Comparison of ENCODE assay signal across 8 cellular contexts in the genomic region with DNA sequence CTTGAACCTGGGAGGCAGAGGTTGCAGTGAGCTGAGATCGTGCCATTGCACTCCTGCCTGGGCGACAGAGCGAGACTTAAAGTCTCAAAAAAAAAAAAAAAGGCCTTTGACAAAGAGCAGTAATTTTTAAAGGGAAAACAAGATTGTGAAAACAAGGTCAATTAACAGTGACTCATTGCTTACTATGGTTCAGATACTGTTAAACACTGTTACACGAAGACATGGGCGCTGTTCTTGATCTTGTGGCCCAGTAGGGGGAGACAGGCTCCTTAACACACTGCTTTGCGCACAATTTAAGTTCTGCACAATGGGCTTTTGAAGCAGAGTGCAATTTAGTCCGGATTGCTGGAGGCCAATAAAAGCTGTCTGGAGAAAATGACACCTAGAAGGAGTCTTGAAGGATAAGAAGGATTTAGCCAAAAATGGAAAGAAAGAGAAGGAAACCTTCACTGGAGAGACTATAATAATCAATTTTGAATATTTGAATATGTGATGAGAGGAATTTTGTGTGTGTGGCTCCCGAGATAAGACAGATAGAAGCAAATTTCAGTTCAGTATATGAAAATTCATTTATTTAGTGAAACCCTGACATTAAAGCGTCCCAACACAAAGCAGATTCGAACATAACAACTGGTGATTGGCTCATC. TPM values are rescaled to one million over a fixed set of nuclear protein-coding genes. Genes with fewer than 3 reads are reported as not detected.
A peak's percentile ranks its signal among the peaks of the same experiment; 100 is the strongest.
DNase-seq lines count a peak whose midpoint lies in the region; ATAC-seq and TF ChIP-seq lines count a peak whose summit lies in the region.

No MANE protein-coding gene starts in this region.

- TF ChIP-seq CTCF in fibroblast of villous mesenchyme (IDR thresholded peaks at IDR 0.05; ENCODE audit: insufficient read depth, low read depth, low read length) (peak; percentile 93), ovary (IDR thresholded peaks at IDR 0.05) (peak in 2 of 3 donors; percentile 32 to 39)

- no peak for TF ChIP-seq POLR2A in ovary (IDR thresholded peaks at IDR 0.05)

- no peaks in the 10 kb centered on the region for H3K9me3 ChIP-seq in ovary

- DNase-seq in ELF-1 (ENCODE audit: low read depth, low spot score) (peak; percentile 40), NOMO-1 treated with DMSO at 0.1 percent for 48 hours (lab: John Stamatoyannopoulos, UW; ENCODE audit: unreplicated experiment) (peak; percentile 93), activated T-helper 1 cell treated with Interleukin-2 at 50 U/mL for 16 hours (ENCODE audit: low read depth) (peak; percentile 23), fibroblast of villous mesenchyme (ENCODE audit: low read depth) (peak; percentile 88), ovary (no peak), NCI-H128 (lab: John Stamatoyannopoulos, UW; ENCODE audit: unreplicated experiment) (no peak)

- H3K4me3 ChIP-seq in fibroblast of villous mesenchyme (ENCODE audit: low read depth, low read length) (no peak overlapping the region), ovary (no peak overlapping the region)

- ATAC-seq in HG03066 (IDR thresholded peaks at IDR 0.05; ENCODE audit: low read depth, unreplicated experiment), result peak; percentile 56
- ATAC-seq in HG03460 (IDR thresholded peaks at IDR 0.05; ENCODE audit: unreplicated experiment), result no peak

- no peaks in the 10 kb centered on the region for H3K4me1 ChIP-seq in ovary (ENCODE audit: insufficient read depth)

- no peak for TF ChIP-seq EP300 in ovary (IDR thresholded peaks at IDR 0.05)

- intact Hi-C loops in ovary (cut with DNase I), result no loop called here

- WGBS in ovary, 3 donors, result 71 to 76% (median 76%) methylated on average over 10 of the region's 10 CpGs

- no peak overlapping the region for H3K27ac ChIP-seq in ovary

- H3K27me3 ChIP-seq in ovary, result no peaks in the 10 kb centered on the region

- no peaks in the 10 kb centered on the region for H3K36me3 ChIP-seq in ovary

RNA-seq across cellular contexts. Expression of a gene that starts 6.0 kb away (rescaled TPM):
- 20.6 and 25.9 TPM in 2 replicates for total RNA-seq in fibroblast of villous mesenchyme
- 10 to 100 TPM; 19.6 to 46.0 (median 36.4) TPM for total RNA-seq in ovary
- 10 to 100 TPM; 10.7 to 19.1 TPM for polyA plus RNA-seq in ovary

RNA-seq across cellular contexts. Expression of a gene that starts 22.4 kb away (rescaled TPM):
- 26.4 and 40.6 TPM in 2 replicates for total RNA-seq in fibroblast of villous mesenchyme
- 10 to 100 TPM; 14.2 to 37.3 (median 26.0) TPM for total RNA-seq in ovary
- polyA plus RNA-seq in ovary, result 10 to 100 TPM in 1 of 2 donors, 1 to 10 TPM in 1; 8.9 to 20.2 TPM

RNA-seq across cellular contexts. Expression of a gene that starts 25.6 kb away (rescaled TPM):
- 112 and 126 TPM in 2 replicates for total RNA-seq in fibroblast of villous mesenchyme
- total RNA-seq in ovary, result 10 to 100 TPM; 48.1 to 61.8 (median 54.7) TPM
- polyA plus RNA-seq in ovary, result 10 to 100 TPM; 49.5 to 71.8 TPM

Comparison
In these comparisons a context has a peak if more than half of its experiments do, and no peak if none do; other contexts are left out.
1. DNase-seq: peak in ELF-1 (single experiment), NOMO-1 treated with DMSO at 0.1 percent for 48 hours (single experiment), activated T-helper 1 cell treated with Interleukin-2 at 50 U/mL for 16 hours (single experiment) and fibroblast of villous mesenchyme (single experiment); none in ovary (0 of 5) and NCI-H128 (single experiment).